In genomic region chr17:78985395-78985794, GRCh38 we compare ENCODE assay signal across 29 cellular contexts. TPM values are rescaled to one million over a fixed set of nuclear protein-coding genes. Genes with fewer than 3 reads are reported as not detected.
DNase-seq lines count a peak whose midpoint lies in the region; ATAC-seq, FAIRE-seq and TF ChIP-seq lines count a peak whose summit lies in the region.
"Had no signal": no experiment of that assay in that cellular context is flagged by ENCODE, and none has a peak within 500 bp of the region (broad histone marks: within the 10 kb centered on the region; RNA-seq: fewer than 3 reads in every experiment).

No MANE protein-coding gene starts in this region.

- no peak overlapping the region for H3K4me3 ChIP-seq in SJCRH30
- no peak overlapping the region for H3K4me3 ChIP-seq in esophagus squamous epithelium
- H3K4me3 ChIP-seq in spleen, result no peak overlapping the region
- no peak overlapping the region for H3K4me3 ChIP-seq in HepG2 (replicated peaks in 1 of 3; ENCODE audit: insufficient read depth in 1 of 3, low read depth in 2 of 3, low read length in 3 of 3)
- no peak overlapping the region for H3K4me3 ChIP-seq in neural progenitor cell

- no peak for TF ChIP-seq CTCF in esophagus squamous epithelium (IDR thresholded peaks at IDR 0.05)
- no peak for TF ChIP-seq CTCF in spleen (IDR thresholded peaks at IDR 0.05 in 8 of 11, conservative IDR thresholded peaks at IDR 0.05 in 3 of 11)
- no peak for TF ChIP-seq CTCF in HepG2 (CRISPR knock-in tag; IDR thresholded peaks at IDR 0.05)
- TF ChIP-seq CTCF in neural progenitor cell (IDR thresholded peaks at IDR 0.05), result no peak

- H3K4me1 ChIP-seq in SJCRH30 (peaks cover 34% of the 10 kb centered on the region), esophagus squamous epithelium (peaks cover 8 to 56% (median 29%) of the 10 kb centered on the region in 3 donors), spleen (peaks cover 11 to 42% (median 35%) of the 10 kb centered on the region in 6 donors), HepG2 (ENCODE audit: insufficient read depth, low read length) (peaks cover 40% of the 10 kb centered on the region), neural progenitor cell (peaks cover 14% of the 10 kb centered on the region)

- H3K9me3 Mint-ChIP-seq in neural progenitor cell, result no peaks in the 10 kb centered on the region
- H3K9me3 Mint-ChIP-seq: activated naive CD8-positive, alpha-beta T cell treated with anti-CD3 and anti-CD28 coated beads, Interleukin-2, amount 50 U/mL, for 24 hours; activated T-cell treated with anti-CD3 and anti-CD28 coated beads, Interleukin-2, amount 50 U/mL, for 72 hours; central memory CD8-positive, alpha-beta T cell; HFFc6; IgD-negative memory B cell had no signal

- peak; percentile 62 for FAIRE-seq in G401.6 (lab: Jason Lieb, UNC)
- no peak for FAIRE-seq in HepG2 (lab: Jason Lieb, UNC)
- FAIRE-seq: D721Med, H1 had no signal

- H3K9ac ChIP-seq in HepG2 (ENCODE audit: insufficient read depth, low read depth, low read length) (no peak overlapping the region), neural progenitor cell (no peak overlapping the region)
- H3K9ac ChIP-seq: SK-N-SH had no signal

- TF ChIP-seq EP300 in HepG2 (IDR thresholded peaks at IDR 0.05; ENCODE audit: low read depth in 2 of 2, low read length in 2 of 2) (no peak), HepG2 (CRISPR knock-in tag; IDR thresholded peaks at IDR 0.05; ENCODE audit: borderline replicate concordance) (no peak)

- no peaks in the 10 kb centered on the region for H3K27me3 ChIP-seq in SJCRH30
- H3K27me3 ChIP-seq in esophagus squamous epithelium, result no peaks in the 10 kb centered on the region
- H3K27me3 ChIP-seq in spleen (replicated peaks in 1 of 7), result no peaks in the 10 kb centered on the region
- no peaks in the 10 kb centered on the region for H3K27me3 ChIP-seq in HepG2 (ENCODE audit: control insufficient read depth in 1 of 2, insufficient read depth in 2 of 2, low read length in 2 of 2)
- H3K27me3 ChIP-seq in neural progenitor cell, result peaks cover 8% of the 10 kb centered on the region
- H3K27me3 ChIP-seq: dorsolateral prefrontal cortex, gastroesophageal sphincter had no signal

- no TSS peak for BruUV-seq in HepG2 (replicated peaks; lab: Mats Ljungman, UMichigan)

- no peaks in the 10 kb centered on the region for H3K79me2 ChIP-seq in HepG2 (ENCODE audit: insufficient read depth, low read length)
- H3K79me2 ChIP-seq in neural progenitor cell (ENCODE audit: low read depth), result no peaks in the 10 kb centered on the region

- no peak for ATAC-seq in HepG2

- WGBS in esophagus squamous epithelium, 2 donors, result 85 to 90% methylated on average over 5 of the region's 5 CpGs
- WGBS in spleen, 5 donors, result 84 to 93% (median 87%) methylated on average over 5 of the region's 5 CpGs
- WGBS in HepG2 (ENCODE audit: low lambda C conversion rate), result 69% methylated on average over 5 of the region's 5 CpGs

- POLR2A ChIA-PET in HepG2 (lab: Yijun Ruan, JAX), result no interaction called here

- peaks cover 8% of the 10 kb centered on the region for H3K36me3 Mint-ChIP-seq in neural progenitor cell
- H3K36me3 Mint-ChIP-seq: CD4-positive, CD25-positive, alpha-beta regulatory T cell had no signal

- peaks cover 2% of the 10 kb centered on the region for H3K27me3 Mint-ChIP-seq in neural progenitor cell (ENCODE audit: insufficient read depth, low read depth)
- H3K27me3 Mint-ChIP-seq: activated naive CD8-positive, alpha-beta T cell treated with anti-CD3 and anti-CD28 coated beads, Interleukin-2, amount 50 U/mL, for 24 hours; central memory CD8-positive, alpha-beta T cell had no signal

- H3K36me3 ChIP-seq in SJCRH30 (peaks cover 6% of the 10 kb centered on the region), esophagus squamous epithelium (peaks cover 0 to 14% (median under 1%) of the 10 kb centered on the region in 3 donors), spleen (peaks cover 0 to 15% (median 5%) of the 10 kb centered on the region in 6 donors), HepG2 (replicated peaks in 1 of 2; ENCODE audit: control insufficient read depth in 1 of 2, insufficient read depth in 2 of 2, low read length in 2 of 2) (0 out of 5 replicates have a peak, but pooled peaks cover 0 to 1% of the 10 kb centered on the region in 2 experiments), neural progenitor cell (no peaks in the 10 kb centered on the region)

- CTCF ChIA-PET in HepG2 (lab: Yijun Ruan, JAX; ENCODE audit: low intra/inter-chr PET ratio, low total read pairs), result interaction anchor here (1.4 kb wide), 1 partner anchor 57 kb away, joined by 5 read pairs; no protein-coding TSS in a partner anchor

- peaks cover 21% of the 10 kb centered on the region for H3F3A ChIP-seq in neural progenitor cell (ENCODE audit: low read depth)

- H2AFZ ChIP-seq in HepG2 (ENCODE audit: low read length), result no peak overlapping the region
- no peak overlapping the region for H2AFZ ChIP-seq in neural progenitor cell (replicated peaks)

- H3K4me3 Mint-ChIP-seq in neural progenitor cell, result no peak overlapping the region
- H3K4me3 Mint-ChIP-seq: central memory CD8-positive, alpha-beta T cell had no signal

- peaks cover 21% of the 10 kb centered on the region for H3K4me1 Mint-ChIP-seq in neural progenitor cell

- H3K4me2 ChIP-seq in HepG2 (ENCODE audit: low read depth, low read length) (no peak overlapping the region), neural progenitor cell (no peak overlapping the region)
- H3K4me2 ChIP-seq: SK-N-SH had no signal

- TF ChIP-seq RAD21 in HepG2 (CRISPR knock-in tag; IDR thresholded peaks at IDR 0.05), result no peak

- DNase-seq in SJCRH30 (no peak), esophagus squamous epithelium (lab: John Stamatoyannopoulos, UW) (no peak), spleen (no peak), HepG2 (ENCODE audit: low spot score) (no peak), neural progenitor cell (ENCODE audit: low spot score) (no peak), COLO829 (ENCODE audit: low spot score) (no peak), inferior parietal cortex (ENCODE audit: extremely low spot score) (no peak)
- DNase-seq: activated CD4-positive, alpha-beta T cell treated with anti-CD3 and anti-CD28 coated beads, Interleukin-2, amount 50 U/mL, for 1 hour; activated CD4-positive, CD25-positive, alpha-beta regulatory T cell; activated naive CD4-positive, alpha-beta T cell; activated T-cell treated with anti-CD3 and anti-CD28 coated beads, Interleukin-2, amount 50 U/mL, for 72 hours; DND-41; NCI-H187 treated with DMSO at 0.1 percent for 48 hours; NCI-H2171; SK-N-SH; stimulated activated CD4-positive, alpha-beta T cell treated with anti-CD3 and anti-CD28 coated beads, Interleukin-15, amount 100 ng/mL, for 24 hours; stimulated activated CD4-positive, alpha-beta T cell treated with anti-CD3 and anti-CD28 coated beads, Interleukin-4, amount 100 ng/mL, for 4 hours had no signal

- H4K20me1 ChIP-seq in HepG2 (ENCODE audit: insufficient read depth, low read length) (no peaks in the 10 kb centered on the region), neural progenitor cell (ENCODE audit: low read depth) (no peaks in the 10 kb centered on the region)

- H3K27ac Mint-ChIP-seq in neural progenitor cell, result no peak overlapping the region
- H3K27ac Mint-ChIP-seq: activated naive CD8-positive, alpha-beta T cell treated with anti-CD3 and anti-CD28 coated beads, Interleukin-2, amount 50 U/mL, for 24 hours; activated T-cell treated with anti-CD3 and anti-CD28 coated beads, Interleukin-2, amount 50 U/mL, for 72 hours; CD4-positive, CD25-positive, alpha-beta regulatory T cell; IgD-negative memory B cell had no signal

- in situ Hi-C loops in HepG2 (cut with HindIII; ENCODE audit: extremely low pct_ligation_motif_present, low pct_unique_long_range_greater_than_20kb), result no loop called here

- H3K9me3 ChIP-seq in SJCRH30 (replicated peaks) (no peaks in the 10 kb centered on the region), esophagus squamous epithelium (no peaks in the 10 kb centered on the region), spleen (no peaks in the 10 kb centered on the region), HepG2 (ENCODE audit: low read length) (no peaks in the 10 kb centered on the region), neural progenitor cell (ENCODE audit: low read depth) (no peaks in the 10 kb centered on the region)
- H3K9me3 ChIP-seq: gastroesophageal sphincter, SK-N-SH had no signal

- H3K27ac ChIP-seq in SJCRH30 (peak overlapping the region; percentile 88), esophagus squamous epithelium (peak overlapping the region; percentile 19 to 81 (median 29)), spleen (peak overlapping the region; percentile 68 to 87 (median 78)), HepG2 (ENCODE audit: extremely low read length, insufficient read depth, low read length) (no peak overlapping the region), neural progenitor cell (no peak overlapping the region)
- H3K27ac ChIP-seq: RWPE1 had no signal

- intact Hi-C loops in esophagus squamous epithelium (cut with DNase I) (no loop called here), spleen (cut with DNase I; ENCODE audit: low total_unique reads) (no loop called here), HepG2 (cut with micrococcal nuclease; ENCODE audit: unreplicated experiment) (loop anchor here (5.0 kb wide), 1 partner anchor 42 kb away; no protein-coding TSS in a partner anchor)

- no peak for TF ChIP-seq POLR2A in esophagus squamous epithelium (IDR thresholded peaks at IDR 0.05)
- TF ChIP-seq POLR2A in spleen (IDR thresholded peaks at IDR 0.05), result no peak
- no peak for TF ChIP-seq POLR2A in HepG2 (IDR thresholded peaks at IDR 0.05; ENCODE audit: insufficient read depth in 1 of 2, low read depth in 2 of 2, low read length in 2 of 2)

RNA-seq across cellular contexts. Expression of gene LGALS3BP, which starts 5.7 kb away (rescaled TPM):
- total RNA-seq in SJCRH30 (2014; rRNA removed; shearing (Covaris generic)), result 140 and 142 TPM in 2 replicates
- total RNA-seq in esophagus squamous epithelium, result 100 to 1,000 TPM; 172 to 414 (median 262) TPM
- total RNA-seq in spleen, result 100 to 1,000 TPM in 5 of 7 donors, 10 to 100 TPM in 2; 85.7 to 188 (median 108) TPM
- 10 to 100 TPM; 33.6 to 58.7 (median 38.3) TPM for polyA plus RNA-seq in spleen
- total RNA-seq in HepG2 (2016; rRNA removed; fragmentation: Illumina TruSeq; extraction: Trizol), result 116 and 332 TPM in 2 replicates
- total RNA-seq in HepG2 (2016; cell fraction: cytosol; rRNA removed; fragmentation: Illumina TruSeq; extraction: Trizol; ENCODE audit: low read depth), result 62.3 and 63.4 TPM in 2 replicates
- total RNA-seq in HepG2 (2016; cell fraction: insoluble cytoplasmic fraction; rRNA removed; fragmentation: Illumina TruSeq; extraction: Trizol), result 116 and 342 TPM in 2 replicates
- 57.6 and 60.1 TPM in 2 replicates for total RNA-seq in HepG2 (2016; cell fraction: membrane; rRNA removed; fragmentation: Illumina TruSeq; extraction: Trizol)
- 311 and 384 TPM in 2 replicates for total RNA-seq in HepG2 (2016; cell fraction: nucleus; rRNA removed; fragmentation: Illumina TruSeq; extraction: Trizol)
- 137 and 185 TPM in 2 replicates for polyA plus RNA-seq in HepG2 (2011; rRNA removed)
- 89.4 and 111 TPM in 2 replicates for polyA plus RNA-seq in HepG2 (2011; cell fraction: cytosol; rRNA removed)
- 667 and 704 TPM in 2 replicates for polyA plus RNA-seq in HepG2 (2011; cell fraction: nucleus; rRNA removed)
- polyA plus RNA-seq in HepG2 (2012), result 341 and 458 TPM in 2 replicates
- 36.8 and 37.2 TPM in 2 replicates for polyA plus RNA-seq in HepG2 (2016; cell fraction: cytosol; fragmentation: Illumina TruSeq; extraction: Trizol; ENCODE audit: low read depth)
- 103 and 140 TPM in 2 replicates for polyA plus RNA-seq in HepG2 (2016; cell fraction: insoluble cytoplasmic fraction; fragmentation: Illumina TruSeq; extraction: Trizol; ENCODE audit: low read depth)
- 41.5 and 48.5 TPM in 2 replicates for polyA plus RNA-seq in HepG2 (2016; cell fraction: membrane; fragmentation: Illumina TruSeq; extraction: Trizol; ENCODE audit: low read depth)
- 669 and 711 TPM in 2 replicates for polyA plus RNA-seq in HepG2 (2016; cell fraction: nucleus; fragmentation: Illumina TruSeq; extraction: Trizol; ENCODE audit: insufficient read depth, low read depth)
- polyA minus RNA-seq in HepG2 (2011; rRNA and poly(A)+ RNA removed; ENCODE audit: low replicate concordance), result 165 and 565 TPM in 2 replicates
- 316 and 377 TPM in 2 replicates for polyA minus RNA-seq in HepG2 (2011; cell fraction: cytosol; rRNA and poly(A)+ RNA removed)
- 112 and 148 TPM in 2 replicates for polyA minus RNA-seq in HepG2 (2011; cell fraction: nucleus; rRNA and poly(A)+ RNA removed)
- 17.5 and 64.3 TPM in 2 replicates for total RNA-seq in neural progenitor cell (ENCODE audit: low replicate concordance)

RNA-seq across cellular contexts. Expression of gene CANT1, which starts 24.2 kb away (rescaled TPM):
- 89.0 and 98.6 TPM in 2 replicates for total RNA-seq in SJCRH30 (2014; rRNA removed; shearing (Covaris generic))
- total RNA-seq in esophagus squamous epithelium, result 10 to 100 TPM; 36.2 to 58.8 (median 38.3) TPM
- total RNA-seq in spleen, result 10 to 100 TPM; 48.1 to 76.6 (median 61.2) TPM
- polyA plus RNA-seq in spleen, result 10 to 100 TPM; 11.2 to 22.1 (median 12.3) TPM
- total RNA-seq in HepG2 (2016; rRNA removed; fragmentation: Illumina TruSeq; extraction: Trizol), result 24.9 and 34.1 TPM in 2 replicates
- total RNA-seq in HepG2 (2016; cell fraction: cytosol; rRNA removed; fragmentation: Illumina TruSeq; extraction: Trizol; ENCODE audit: low read depth), result 4.7 and 7.2 TPM in 2 replicates
- 22.7 and 35.6 TPM in 2 replicates for total RNA-seq in HepG2 (2016; cell fraction: insoluble cytoplasmic fraction; rRNA removed; fragmentation: Illumina TruSeq; extraction: Trizol)
- 18.3 and 22.7 TPM in 2 replicates for total RNA-seq in HepG2 (2016; cell fraction: membrane; rRNA removed; fragmentation: Illumina TruSeq; extraction: Trizol)
- 34.4 and 36.1 TPM in 2 replicates for total RNA-seq in HepG2 (2016; cell fraction: nucleus; rRNA removed; fragmentation: Illumina TruSeq; extraction: Trizol)
- polyA plus RNA-seq in HepG2 (2011; rRNA removed), result 42.1 and 42.6 TPM in 2 replicates
- 32.0 and 42.2 TPM in 2 replicates for polyA plus RNA-seq in HepG2 (2011; cell fraction: cytosol; rRNA removed)
- polyA plus RNA-seq in HepG2 (2011; cell fraction: nucleus; rRNA removed), result 39.8 and 43.1 TPM in 2 replicates
- 25.0 and 32.7 TPM in 2 replicates for polyA plus RNA-seq in HepG2 (2012)
- polyA plus RNA-seq in HepG2 (2016; cell fraction: cytosol; fragmentation: Illumina TruSeq; extraction: Trizol; ENCODE audit: low read depth), result 5.6 TPM in 2 replicates
- polyA plus RNA-seq in HepG2 (2016; cell fraction: insoluble cytoplasmic fraction; fragmentation: Illumina TruSeq; extraction: Trizol; ENCODE audit: low read depth), result 23.0 and 24.4 TPM in 2 replicates
- polyA plus RNA-seq in HepG2 (2016; cell fraction: membrane; fragmentation: Illumina TruSeq; extraction: Trizol; ENCODE audit: low read depth), result 13.8 and 16.2 TPM in 2 replicates
- 44.9 and 45.4 TPM in 2 replicates for polyA plus RNA-seq in HepG2 (2016; cell fraction: nucleus; fragmentation: Illumina TruSeq; extraction: Trizol; ENCODE audit: insufficient read depth, low read depth)
- 46.8 and 73.3 TPM in 2 replicates for polyA minus RNA-seq in HepG2 (2011; rRNA and poly(A)+ RNA removed; ENCODE audit: low replicate concordance)
- polyA minus RNA-seq in HepG2 (2011; cell fraction: cytosol; rRNA and poly(A)+ RNA removed), result 34.5 and 40.3 TPM in 2 replicates
- 27.8 and 31.3 TPM in 2 replicates for polyA minus RNA-seq in HepG2 (2011; cell fraction: nucleus; rRNA and poly(A)+ RNA removed)
- total RNA-seq in neural progenitor cell (ENCODE audit: low replicate concordance), result 24.3 and 61.3 TPM in 2 replicates

RNA-seq across cellular contexts. Expression of gene C1QTNF1, which starts 38.6 kb away (rescaled TPM):
- total RNA-seq in SJCRH30 (2014; rRNA removed; shearing (Covaris generic)), result 45.7 and 48.3 TPM in 2 replicates
- total RNA-seq in esophagus squamous epithelium (10 to 100 TPM in 2 of 4 donors, 1 to 10 TPM in 2; 2.7 to 20.4 (median 6.8) TPM), spleen (100 to 1,000 TPM in 1 of 7 donors, 10 to 100 TPM in 6; 26.5 to 101 (median 69.9) TPM), HepG2 (2016; rRNA removed; fragmentation: Illumina TruSeq; extraction: Trizol) (0.18 and 0.36 TPM in 2 replicates), neural progenitor cell (ENCODE audit: low replicate concordance) (1.4 and 2.6 TPM in 2 replicates)
- polyA plus RNA-seq in spleen (10 to 100 TPM; 14.7 to 29.1 (median 25.3) TPM), HepG2 (2011; rRNA removed) (0.86 and 2.1 TPM in 2 replicates)
- total RNA-seq in HepG2 (2016; cell fraction: cytosol; rRNA removed; fragmentation: Illumina TruSeq; extraction: Trizol; ENCODE audit: low read depth), result 0.30 TPM in 1 of 2 replicates, not detected in the other
- 0.10 and 0.58 TPM in 2 replicates for total RNA-seq in HepG2 (2016; cell fraction: insoluble cytoplasmic fraction; rRNA removed; fragmentation: Illumina TruSeq; extraction: Trizol)
- total RNA-seq in HepG2 (2016; cell fraction: membrane; rRNA removed; fragmentation: Illumina TruSeq; extraction: Trizol), result 0.06 and 0.31 TPM in 2 replicates
- 0.56 and 0.90 TPM in 2 replicates for total RNA-seq in HepG2 (2016; cell fraction: nucleus; rRNA removed; fragmentation: Illumina TruSeq; extraction: Trizol)
- polyA plus RNA-seq in HepG2 (2011; cell fraction: cytosol; rRNA removed), result 0.94 and 1.2 TPM in 2 replicates
- 1.4 TPM in 2 replicates for polyA plus RNA-seq in HepG2 (2011; cell fraction: nucleus; rRNA removed)
- polyA plus RNA-seq in HepG2 (2012), result 1.0 and 1.5 TPM in 2 replicates
- polyA plus RNA-seq in HepG2 (2016; cell fraction: cytosol; fragmentation: Illumina TruSeq; extraction: Trizol; ENCODE audit: low read depth), result 0.08 TPM in 1 of 2 replicates, not detected in the other
- polyA plus RNA-seq in HepG2 (2016; cell fraction: insoluble cytoplasmic fraction; fragmentation: Illumina TruSeq; extraction: Trizol; ENCODE audit: low read depth), result 0.12 and 0.25 TPM in 2 replicates
- polyA plus RNA-seq in HepG2 (2016; cell fraction: membrane; fragmentation: Illumina TruSeq; extraction: Trizol; ENCODE audit: low read depth), result 0.09 and 0.17 TPM in 2 replicates
- polyA plus RNA-seq in HepG2 (2016; cell fraction: nucleus; fragmentation: Illumina TruSeq; extraction: Trizol; ENCODE audit: insufficient read depth, low read depth), result 0.45 and 0.55 TPM in 2 replicates
- 2.2 TPM in 1 of 2 replicates, not detected in the other for polyA minus RNA-seq in HepG2 (2011; rRNA and poly(A)+ RNA removed; ENCODE audit: low replicate concordance)
- polyA minus RNA-seq in HepG2 (2011; cell fraction: cytosol; rRNA and poly(A)+ RNA removed), result 0.59 and 0.70 TPM in 2 replicates
- 1.6 and 2.2 TPM in 2 replicates for polyA minus RNA-seq in HepG2 (2011; cell fraction: nucleus; rRNA and poly(A)+ RNA removed)
- total RNA-seq: CD4-positive, CD25-positive, alpha-beta regulatory T cell; T-helper 1 cell treated with Interleukin-12 subunit alpha and Interleukin-12 subunit beta and Interleukin-4 antibody, amounts not matched to agents 30 ng/mL and 1 ng/mL, for 36 hours had no signal
- polyA plus RNA-seq: CD4-positive, CD25-positive, alpha-beta regulatory T cell; IgD-negative memory B cell had no signal

Comparison
In these comparisons a context has a peak if more than half of its experiments do, and no peak if none do; other contexts are left out.
1. H3K27ac ChIP-seq: peak in SJCRH30 (single experiment), esophagus squamous epithelium (4 of 4) and spleen (8 of 8); none in HepG2 (single experiment) and neural progenitor cell (single experiment).